ENCODE assay signal across 2 cellular contexts in the genomic region with DNA sequence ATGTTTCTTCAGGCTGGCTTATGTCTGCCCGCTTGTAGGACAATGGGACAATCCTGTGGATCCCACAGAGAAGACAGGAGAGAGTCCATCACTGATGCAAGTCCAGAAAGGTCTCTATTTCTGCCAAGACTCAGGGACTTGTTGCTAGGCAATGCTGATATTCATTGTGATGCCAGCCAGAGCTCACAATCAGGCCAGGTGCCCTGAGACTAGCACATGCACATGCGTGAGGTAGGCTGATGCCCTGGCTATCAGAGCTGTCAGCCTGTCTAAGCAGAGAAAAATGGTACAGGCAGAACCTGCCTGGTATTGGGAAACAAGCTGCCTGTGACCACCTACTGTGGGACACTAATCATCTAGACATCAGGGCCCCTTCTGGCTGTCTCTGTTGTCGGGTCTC.
"Had no signal": no experiment of that assay in that cellular context is flagged by ENCODE, and none has a peak within 500 bp of the region (broad histone marks: within the 10 kb centered on the region; RNA-seq: fewer than 3 reads in every experiment).

No MANE protein-coding gene starts in this region.

- DNase-seq: GDM1, GF-D8 had no signal
